9 cellular contexts compared by ENCODE assay signal in genomic region chr6:138572200-138572875, GRCh38.
DNase-seq lines count a peak whose midpoint lies in the region; ATAC-seq and TF ChIP-seq lines count a peak whose summit lies in the region.
"Had no signal": no experiment of that assay in that cellular context is flagged by ENCODE, and none has a peak within 500 bp of the region (broad histone marks: within the 10 kb centered on the region; RNA-seq: fewer than 3 reads in every experiment).

No MANE protein-coding gene starts in this region.

- intact Hi-C loops in left ventricle myocardium inferior (cut with micrococcal nuclease), result no loop called here

- H3K27me3 ChIP-seq in BE2C (peaks cover 50% of the 10 kb centered on the region), left ventricle myocardium inferior (ENCODE audit: low read depth) (no peaks in the 10 kb centered on the region)

- peaks cover 4% of the 10 kb centered on the region for H3K4me1 Mint-ChIP-seq in activated naive CD8-positive, alpha-beta T cell treated with anti-CD3 and anti-CD28 coated beads for 36 hours
- H3K4me1 Mint-ChIP-seq: central memory CD8-positive, alpha-beta T cell had no signal

- TF ChIP-seq CTCF in BE2C (IDR thresholded peaks at IDR 0.05; ENCODE audit: low read depth, low read length) (no peak), left ventricle myocardium inferior (IDR thresholded peaks at IDR 0.05; ENCODE audit: borderline replicate concordance) (no peak)

- no peaks in the 10 kb centered on the region for H3K36me3 Mint-ChIP-seq in activated naive CD8-positive, alpha-beta T cell treated with anti-CD3 and anti-CD28 coated beads for 36 hours

- DNase-seq in BE2C (peak; percentile 20), M059J (ENCODE audit: low read depth) (peak; percentile 54), left ventricle myocardium inferior (peak; percentile 61), pulmonary artery endothelial cell (ENCODE audit: low read depth, low spot score) (peak; percentile 60), globus pallidus (ENCODE audit: low spot score) (no peak)
- peak; percentile 10 for DNase-seq in activated naive CD8-positive, alpha-beta T cell treated with anti-CD3 and anti-CD28 coated beads for 36 hours
- no peak for DNase-seq in stimulated activated naive CD4-positive, alpha-beta T cell (lab: John Stamatoyannopoulos, UW)

- peaks cover 6% of the 10 kb centered on the region for H3K27me3 Mint-ChIP-seq in activated naive CD8-positive, alpha-beta T cell treated with anti-CD3 and anti-CD28 coated beads for 36 hours
- H3K27me3 Mint-ChIP-seq: central memory CD8-positive, alpha-beta T cell had no signal

- H3K27ac ChIP-seq in left ventricle myocardium inferior (replicated peaks), result peak overlapping the region; percentile 86

- H3K4me3 Mint-ChIP-seq in activated naive CD8-positive, alpha-beta T cell treated with anti-CD3 and anti-CD28 coated beads for 36 hours, result no peak overlapping the region
- H3K4me3 Mint-ChIP-seq: central memory CD8-positive, alpha-beta T cell had no signal

- no peaks in the 10 kb centered on the region for H3K36me3 ChIP-seq in BE2C
- no peaks in the 10 kb centered on the region for H3K36me3 ChIP-seq in left ventricle myocardium inferior

- H3K9me3 Mint-ChIP-seq in activated naive CD8-positive, alpha-beta T cell treated with anti-CD3 and anti-CD28 coated beads for 36 hours, result no peaks in the 10 kb centered on the region
- H3K9me3 Mint-ChIP-seq: central memory CD8-positive, alpha-beta T cell had no signal

- H3K9me3 ChIP-seq in BE2C (no peaks in the 10 kb centered on the region), left ventricle myocardium inferior (replicated peaks) (no peaks in the 10 kb centered on the region)

- no peak overlapping the region for H3K4me3 ChIP-seq in BE2C (ENCODE audit: low read depth, low read length)
- peak overlapping the region; percentile 67 for H3K4me3 ChIP-seq in left ventricle myocardium inferior

- H3K4me1 ChIP-seq in BE2C, result no peaks in the 10 kb centered on the region
- H3K4me1 ChIP-seq in left ventricle myocardium inferior, result peaks cover 38% of the 10 kb centered on the region

- no peak for ATAC-seq in HG02938 (IDR thresholded peaks at IDR 0.05; ENCODE audit: unreplicated experiment)

- no peak overlapping the region for H3K27ac Mint-ChIP-seq in activated naive CD8-positive, alpha-beta T cell treated with anti-CD3 and anti-CD28 coated beads for 36 hours

Comparison
In these comparisons a context has a peak if more than half of its experiments do, and no peak if none do; other contexts are left out.
1. DNase-seq: peak in BE2C (single experiment), M059J (single experiment), activated naive CD8-positive, alpha-beta T cell treated with anti-CD3 and anti-CD28 coated beads for 36 hours (single experiment), left ventricle myocardium inferior (single experiment) and pulmonary artery endothelial cell (single experiment); none in globus pallidus (single experiment) and stimulated activated naive CD4-positive, alpha-beta T cell (0 of 6).